ENCODE assay signal across 4 cellular contexts in genomic region chr7:66810716-66811115, GRCh38.
"Had no signal": no experiment of that assay in that cellular context is flagged by ENCODE, and none has a peak within 500 bp of the region (broad histone marks: within the 10 kb centered on the region; RNA-seq: fewer than 3 reads in every experiment).

No MANE protein-coding gene starts in this region.

- H3K27ac Mint-ChIP-seq: GM23338, H9 had no signal

- H3K4me3 ChIP-seq: GM23338 had no signal

- DNase-seq: H9, HCEC 1CT, IMR-90 had no signal

- ATAC-seq: GM23338 had no signal

- H3K4me3 Mint-ChIP-seq: GM23338, H9 had no signal
